Comparison of ENCODE assay signal across 8 cellular contexts in genomic region chr2:174634130-174635014, GRCh38. TPM values are rescaled to one million over a fixed set of nuclear protein-coding genes. Genes with fewer than 3 reads are reported as not detected.
DNase-seq lines count a peak whose midpoint lies in the region; ATAC-seq lines count a peak whose summit lies in the region.

No MANE protein-coding gene starts in this region.

- WGBS in adipose tissue, 3 donors, result 33 to 69% (median 35%) methylated on average over 13 of the region's 13 CpGs
- 35% methylated on average over 13 of the region's 13 CpGs for WGBS in urinary bladder

- peak overlapping the region; percentile 16 for H3K4me3 ChIP-seq in urinary bladder (ENCODE audit: low read depth, low read length)

- DNase-seq in SK-MEL-5 (ENCODE audit: low read depth, low spot score), result peak; percentile 9
- peak; percentile 16 for DNase-seq in mucosa of gallbladder (ENCODE audit: low spot score)
- DNase-seq in NCI-H2171 treated with DMSO at 0.1 percent for 48 hours (lab: John Stamatoyannopoulos, UW), result no peak
- no peak for DNase-seq in NCI-H524 treated with DMSO at 0.1 percent for 48 hours (lab: John Stamatoyannopoulos, UW)

- ATAC-seq in GM18867 (IDR thresholded peaks at IDR 0.05; ENCODE audit: unreplicated experiment) (peak; percentile 69), HG02970 (IDR thresholded peaks at IDR 0.05; ENCODE audit: low FRiP score, unreplicated experiment) (peak; percentile 70)

- no peaks in the 10 kb centered on the region for H3K4me1 ChIP-seq in urinary bladder (ENCODE audit: insufficient read depth)

- in situ Hi-C loops in SK-MEL-5 (cut with HindIII; ENCODE audit: low pct_unique_long_range_greater_than_20kb, low sequenced_read_pairs), result no loop called here

- H3K27ac ChIP-seq in adipose tissue (ENCODE audit: low read depth, low read length) (peak overlapping the region; percentile 29), urinary bladder (ENCODE audit: low read depth) (no peak overlapping the region)

- H3K36me3 ChIP-seq in urinary bladder (ENCODE audit: insufficient read depth), result peaks cover 3% of the 10 kb centered on the region

RNA-seq across cellular contexts. Expression of gene WIPF1, which starts 36.8 kb away (rescaled TPM):
- 6.1 and 8.2 TPM in 2 replicates for total RNA-seq in SK-MEL-5 (2014; rRNA removed; shearing (Covaris generic))
- 29.2 and 29.7 TPM in 2 replicates for polyA plus RNA-seq in SK-MEL-5 (2015; cell fraction: cytosol; rRNA removed)
- 8.9 and 16.6 TPM in 2 replicates for polyA plus RNA-seq in SK-MEL-5 (2015; cell fraction: nucleus; rRNA removed)
- polyA plus RNA-seq in adipose tissue, result 10 to 100 TPM in 2 of 3 donors, 1 to 10 TPM in 1; 5.8 to 43.9 (median 20.4) TPM
- total RNA-seq in mucosa of gallbladder, result 64.9 TPM
- total RNA-seq in urinary bladder, result 43.1 TPM
- 45.0 TPM for polyA plus RNA-seq in urinary bladder

Comparison
In these comparisons a context has a peak if more than half of its experiments do, and no peak if none do; other contexts are left out.
1. DNase-seq: peak in SK-MEL-5 (single experiment) and mucosa of gallbladder (single experiment); none in NCI-H2171 treated with DMSO at 0.1 percent for 48 hours (single experiment) and NCI-H524 treated with DMSO at 0.1 percent for 48 hours (single experiment).